16 cellular contexts compared by ENCODE assay signal in the genomic region with DNA sequence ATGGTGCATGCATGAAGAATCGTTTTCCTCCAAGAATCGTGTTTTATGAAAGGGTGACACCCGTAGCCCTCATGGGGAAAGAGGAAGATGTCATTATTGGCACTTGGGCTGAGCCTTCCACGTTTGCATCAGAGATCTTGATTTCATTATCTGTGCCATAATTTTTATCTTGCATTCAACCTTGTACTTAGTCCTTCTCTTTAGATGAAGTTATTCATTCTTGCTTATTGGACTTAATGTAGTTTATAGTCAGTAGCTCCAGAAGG.
DNase-seq lines count a peak whose midpoint lies in the region; ATAC-seq, FAIRE-seq and TF ChIP-seq lines count a peak whose summit lies in the region.
"Had no signal": no experiment of that assay in that cellular context is flagged by ENCODE, and none has a peak within 500 bp of the region (broad histone marks: within the 10 kb centered on the region; RNA-seq: fewer than 3 reads in every experiment).

No MANE protein-coding gene starts in this region.

- H3K79me2 ChIP-seq in OCI-LY1 (ENCODE audit: insufficient read depth, low read length): no peaks in the 10 kb centered on the region

- no peak overlapping the region for H2AFZ ChIP-seq in OCI-LY1 (ENCODE audit: low read length)

- FAIRE-seq in GM12892 (lab: Jason Lieb, UNC): peak; percentile 9

- H3K27me3 ChIP-seq in OCI-LY1 (ENCODE audit: insufficient read depth, low read length) (no peaks in the 10 kb centered on the region), WERI-Rb-1 (ENCODE audit: insufficient read depth, low read depth, severe bottlenecking) (no peaks in the 10 kb centered on the region)

- peak overlapping the region; percentile 3 to 40 for H3K4me3 Mint-ChIP-seq in effector memory CD8-positive, alpha-beta T cell
- peak overlapping the region; percentile 64 for H3K4me3 Mint-ChIP-seq in stimulated activated memory B cell treated with anti-CD40 and anti-IgM and Interleukin-4, amounts not matched to agents 10 μg/mL and 1 μg/mL and 100 μg/mL, for 72 hours
- no peak overlapping the region for H3K4me3 Mint-ChIP-seq in activated T-helper 2 cell treated with anti-CD3 and anti-CD28 coated beads, Interferon-gamma antibody, Interleukin-2, Interleukin-4, amounts not matched to agents 10 μg/mL and 5 μg/mL and 100 μg/mL, durations not matched to agents 14 hours and 24 hours and 36 hours (ENCODE audit: low read depth)
- H3K4me3 Mint-ChIP-seq: activated CD8-positive, alpha-beta T cell treated with anti-CD3 and anti-CD28 coated beads, Interleukin-2, amount 10 ng/mL, durations not matched to agents 7 days and 5 days; activated naive CD8-positive, alpha-beta T cell; stimulated activated naive CD8-positive, alpha-beta T cell treated with anti-CD3 and anti-CD28 coated beads, Interleukin-15, amount 100 ng/mL, for 72 hours had no signal

- no peaks in the 10 kb centered on the region for H3K9me2 ChIP-seq in OCI-LY1 (ENCODE audit: low read depth, low read length)

- H3K27ac ChIP-seq in OCI-LY1 (ENCODE audit: low read depth, low read length, poor library complexity, severe bottlenecking): peak overlapping the region; percentile 57
- H3K27ac ChIP-seq in WERI-Rb-1: no peak overlapping the region

- H3K27me3 Mint-ChIP-seq in effector memory CD8-positive, alpha-beta T cell: peaks cover under 1 to 5% of the 10 kb centered on the region in 2 donors
- H3K27me3 Mint-ChIP-seq in stimulated activated memory B cell treated with anti-CD40 and anti-IgM and Interleukin-4, amounts not matched to agents 10 μg/mL and 1 μg/mL and 100 μg/mL, for 72 hours: no peaks in the 10 kb centered on the region
- no peaks in the 10 kb centered on the region for H3K27me3 Mint-ChIP-seq in activated T-helper 2 cell treated with anti-CD3 and anti-CD28 coated beads, Interferon-gamma antibody, Interleukin-2, Interleukin-4, amounts not matched to agents 10 μg/mL and 5 μg/mL and 100 μg/mL, durations not matched to agents 14 hours and 24 hours and 36 hours (ENCODE audit: low read depth)

- H3K36me3 Mint-ChIP-seq in effector memory CD8-positive, alpha-beta T cell (ENCODE audit: insufficient read depth): no peaks in the 10 kb centered on the region
- H3K36me3 Mint-ChIP-seq in stimulated activated memory B cell treated with anti-CD40 and anti-IgM and Interleukin-4, amounts not matched to agents 10 μg/mL and 1 μg/mL and 100 μg/mL, for 72 hours: no peaks in the 10 kb centered on the region
- H3K36me3 Mint-ChIP-seq in activated T-helper 2 cell treated with anti-CD3 and anti-CD28 coated beads, Interferon-gamma antibody, Interleukin-2, Interleukin-4, amounts not matched to agents 10 μg/mL and 5 μg/mL and 100 μg/mL, durations not matched to agents 14 hours and 24 hours and 36 hours (ENCODE audit: low read depth): no peaks in the 10 kb centered on the region
- H3K36me3 Mint-ChIP-seq: activated naive CD8-positive, alpha-beta T cell had no signal

- no peak overlapping the region for H3K27ac Mint-ChIP-seq in effector memory CD8-positive, alpha-beta T cell
- no peak overlapping the region for H3K27ac Mint-ChIP-seq in stimulated activated memory B cell treated with anti-CD40 and anti-IgM and Interleukin-4, amounts not matched to agents 10 μg/mL and 1 μg/mL and 100 μg/mL, for 72 hours
- H3K27ac Mint-ChIP-seq in activated T-helper 2 cell treated with anti-CD3 and anti-CD28 coated beads, Interferon-gamma antibody, Interleukin-2, Interleukin-4, amounts not matched to agents 10 μg/mL and 5 μg/mL and 100 μg/mL, durations not matched to agents 14 hours and 24 hours and 36 hours: no peak overlapping the region
- H3K27ac Mint-ChIP-seq: activated CD8-positive, alpha-beta T cell treated with anti-CD3 and anti-CD28 coated beads, Interleukin-2, amount 10 ng/mL, durations not matched to agents 7 days and 5 days; activated naive CD8-positive, alpha-beta T cell; stimulated activated naive CD8-positive, alpha-beta T cell treated with anti-CD3 and anti-CD28 coated beads, Interleukin-15, amount 100 ng/mL, for 72 hours had no signal

- H3K4me1 ChIP-seq in OCI-LY1 (ENCODE audit: insufficient read depth, low read length, severe bottlenecking): peaks cover 44% of the 10 kb centered on the region

- no peak for DNase-seq in GM12892 (ENCODE audit: insufficient read length)
- DNase-seq in effector memory CD8-positive, alpha-beta T cell: no peak
- DNase-seq in stimulated activated CD8-positive, alpha-beta memory T cell treated with anti-CD3 and anti-CD28 coated beads, Interleukin-4, amount 100 ng/mL, for 48 hours: no peak
- DNase-seq in WERI-Rb-1: no peak
- no peak for DNase-seq in activated T-helper 2 cell treated with anti-CD3 and anti-CD28 coated beads, Interferon-gamma antibody, Interleukin-2, Interleukin-4, amounts not matched to agents 10 μg/mL and 5 μg/mL and 100 μg/mL, durations not matched to agents 14 hours and 24 hours and 36 hours (ENCODE audit: low spot score)
- DNase-seq: activated CD8-positive, alpha-beta T cell treated with anti-CD3 and anti-CD28 coated beads, Interleukin-2, amount 10 ng/mL, durations not matched to agents 7 days and 5 days; foreskin fibroblast; GDM1; NCI-H1092; NCI-H226; stimulated activated CD4-positive, alpha-beta T cell treated with anti-CD3 and anti-CD28 coated beads, Interleukin-4, amount 100 ng/mL, for 4 hours; stimulated activated naive CD8-positive, alpha-beta T cell treated with anti-CD3 and anti-CD28 coated beads, Interleukin-15, amount 100 ng/mL, for 72 hours had no signal

- no peak overlapping the region for H3K9ac ChIP-seq in OCI-LY1 (ENCODE audit: low read length)

- intact Hi-C loops in activated T-helper 2 cell treated with anti-CD3 and anti-CD28 coated beads, Interferon-gamma antibody, Interleukin-2, Interleukin-4, amounts not matched to agents 10 μg/mL and 5 μg/mL and 100 μg/mL, durations not matched to agents 14 hours and 24 hours and 36 hours (cut with micrococcal nuclease): no loop called here

- no peak for ATAC-seq in effector memory CD8-positive, alpha-beta T cell (replicated peaks)
- ATAC-seq in stimulated activated memory B cell treated with anti-CD40 and anti-IgM and Interleukin-4, amounts not matched to agents 10 μg/mL and 1 μg/mL and 100 μg/mL, for 72 hours: no peak
- ATAC-seq in GM21737 (IDR thresholded peaks at IDR 0.05; ENCODE audit: unreplicated experiment): no peak
- ATAC-seq: activated CD8-positive, alpha-beta T cell treated with anti-CD3 and anti-CD28 coated beads, Interleukin-2, amount 10 ng/mL, durations not matched to agents 7 days and 5 days had no signal

- H3K4me2 ChIP-seq in OCI-LY1 (ENCODE audit: low read length): 0 out of 2 replicates have a peak overlapping the region, but pooled peaks have one; percentile 9

- H3K9me3 Mint-ChIP-seq in effector memory CD8-positive, alpha-beta T cell: no peaks in the 10 kb centered on the region
- H3K9me3 Mint-ChIP-seq in stimulated activated memory B cell treated with anti-CD40 and anti-IgM and Interleukin-4, amounts not matched to agents 10 μg/mL and 1 μg/mL and 100 μg/mL, for 72 hours: no peaks in the 10 kb centered on the region
- H3K9me3 Mint-ChIP-seq in activated T-helper 2 cell treated with anti-CD3 and anti-CD28 coated beads, Interferon-gamma antibody, Interleukin-2, Interleukin-4, amounts not matched to agents 10 μg/mL and 5 μg/mL and 100 μg/mL, durations not matched to agents 14 hours and 24 hours and 36 hours: no peaks in the 10 kb centered on the region
- H3K9me3 Mint-ChIP-seq: stimulated activated naive CD8-positive, alpha-beta T cell treated with anti-CD3 and anti-CD28 coated beads, Interleukin-15, amount 100 ng/mL, for 72 hours had no signal

- H3F3A ChIP-seq in OCI-LY1 (ENCODE audit: insufficient read depth, low read length): no peaks in the 10 kb centered on the region

- H3K36me3 ChIP-seq in OCI-LY1 (ENCODE audit: insufficient read depth, low read length) (no peaks in the 10 kb centered on the region), WERI-Rb-1 (no peaks in the 10 kb centered on the region)

- TF ChIP-seq POLR2A in GM12892 (IDR thresholded peaks at IDR 0.05; ENCODE audit: low read depth, low read length): no peak

- no peaks in the 10 kb centered on the region for H4K20me1 ChIP-seq in OCI-LY1 (ENCODE audit: insufficient read depth, low read length)

- H3K4me1 Mint-ChIP-seq in effector memory CD8-positive, alpha-beta T cell (ENCODE audit: low read depth in 2 of 2): peaks cover 12% of the 10 kb centered on the region in 2 donors
- H3K4me1 Mint-ChIP-seq in stimulated activated memory B cell treated with anti-CD40 and anti-IgM and Interleukin-4, amounts not matched to agents 10 μg/mL and 1 μg/mL and 100 μg/mL, for 72 hours: peaks cover 44% of the 10 kb centered on the region
- peaks cover 19% of the 10 kb centered on the region for H3K4me1 Mint-ChIP-seq in activated T-helper 2 cell treated with anti-CD3 and anti-CD28 coated beads, Interferon-gamma antibody, Interleukin-2, Interleukin-4, amounts not matched to agents 10 μg/mL and 5 μg/mL and 100 μg/mL, durations not matched to agents 14 hours and 24 hours and 36 hours (ENCODE audit: low read depth)

- H3K4me3 ChIP-seq in OCI-LY1 (ENCODE audit: low read depth, low read length, poor library complexity, severe bottlenecking) (no peak overlapping the region), WERI-Rb-1 (ENCODE audit: low read depth, low read length) (no peak overlapping the region)

- H3K9me3 ChIP-seq in OCI-LY1 (ENCODE audit: low read length) (no peaks in the 10 kb centered on the region), WERI-Rb-1 (ENCODE audit: severe bottlenecking) (no peaks in the 10 kb centered on the region)

- TF ChIP-seq CTCF in OCI-LY1 (IDR thresholded peaks at IDR 0.05; ENCODE audit: low read length): no peak
- TF ChIP-seq CTCF in WERI-Rb-1 (IDR thresholded peaks at IDR 0.05; ENCODE audit: low read depth, low read length): no peak
